Comparison of ENCODE assay signal across 30 cellular contexts in genomic region chr11:123011510-123011909, GRCh38. TPM values are rescaled to one million over a fixed set of nuclear protein-coding genes. Genes with fewer than 3 reads are reported as not detected.
"Had no signal": no experiment of that assay in that cellular context is flagged by ENCODE, and none has a peak within 500 bp of the region (broad histone marks: within the 10 kb centered on the region; RNA-seq: fewer than 3 reads in every experiment).

No MANE protein-coding gene starts in this region.

- H3K27ac ChIP-seq: ascending aorta, body of pancreas, SK-N-MC, VCaP had no signal

- H3K36me3 Mint-ChIP-seq: activated CD8-positive, alpha-beta memory T cell treated with anti-CD3 and anti-CD28 coated beads, Interleukin-2, amount 10 ng/mL, durations not matched to agents 7 days and 5 days; activated naive CD4-positive, alpha-beta T cell treated with anti-CD3 and anti-CD28 coated beads, Interleukin-2, amount 50 U/mL, for 72 hours had no signal

- DNase-seq: activated CD4-positive, alpha-beta T cell treated with anti-CD3 and anti-CD28 coated beads for 4 hours; activated CD4-positive, alpha-beta T cell treated with anti-CD3 and anti-CD28 coated beads, Interleukin-2, amount 50 U/mL, for 48 hours; activated CD8-positive, alpha-beta memory T cell treated with anti-CD3 and anti-CD28 coated beads, Interleukin-2, amount 10 ng/mL, durations not matched to agents 7 days and 5 days; activated effector memory CD4-positive, alpha-beta T cell treated with Interleukin-2 at 50 U/mL for 16 hours; activated naive CD4-positive, alpha-beta T cell treated with Interleukin-2 at 50 U/mL for 16 hours; activated naive CD8-positive, alpha-beta T cell treated with anti-CD3 and anti-CD28 coated beads, Interleukin-2, amount 50 U/mL, for 24 hours; activated T-cell treated with anti-CD3 and anti-CD28 coated beads, Interleukin-2, amount 50 U/mL, for 24 hours; amniotic stem cell; body of pancreas; Kasumi-1; KBM-7; NCI-H1105 treated with DMSO at 0.1 percent for 48 hours; NCI-H1436 treated with DMSO at 0.1 percent for 48 hours; NCI-H187 treated with DMSO at 0.1 percent for 48 hours; NCI-H446 treated with DMSO at 0.1 percent for 48 hours; NCI-H524 treated with DMSO at 0.1 percent for 48 hours; NCI-H82; RPMI8226; T-helper 1 cell had no signal

- H3K4me1 Mint-ChIP-seq: activated CD8-positive, alpha-beta memory T cell treated with anti-CD3 and anti-CD28 coated beads, Interleukin-2, amount 10 ng/mL, durations not matched to agents 7 days and 5 days; activated naive CD8-positive, alpha-beta T cell treated with anti-CD3 and anti-CD28 coated beads, Interleukin-2, amount 50 U/mL, for 24 hours; central memory CD8-positive, alpha-beta T cell had no signal

- H3K27me3 ChIP-seq: ascending aorta, body of pancreas had no signal

- ATAC-seq: activated CD4-positive, CD25-positive, alpha-beta regulatory T cell treated with anti-CD3 and anti-CD28 coated beads, Interleukin-2, amount 50 U/mL, for 24 hours; activated CD8-positive, alpha-beta memory T cell treated with anti-CD3 and anti-CD28 coated beads, Interleukin-2, amount 10 ng/mL, durations not matched to agents 7 days and 5 days; activated naive CD4-positive, alpha-beta T cell treated with anti-CD3 and anti-CD28 coated beads, Interleukin-2, amount 50 U/mL, for 72 hours; activated naive CD8-positive, alpha-beta T cell treated with anti-CD3 and anti-CD28 coated beads, Interleukin-2, amount 50 U/mL, for 24 hours; body of pancreas; Right ventricle myocardium inferior had no signal

- FAIRE-seq: bronchial epithelial cell had no signal

- H3K4me3 Mint-ChIP-seq: activated CD8-positive, alpha-beta memory T cell treated with anti-CD3 and anti-CD28 coated beads, Interleukin-2, amount 10 ng/mL, durations not matched to agents 7 days and 5 days; activated naive CD8-positive, alpha-beta T cell treated with anti-CD3 and anti-CD28 coated beads, Interleukin-2, amount 50 U/mL, for 24 hours; activated T-cell treated with anti-CD3 and anti-CD28 coated beads, Interleukin-2, amount 50 U/mL, for 24 hours; activated T-helper 1 cell treated with anti-CD3 and anti-CD28 coated beads, Interleukin-12 subunit alpha, Interleukin-12 subunit beta, Interleukin-2, Interleukin-4 antibody, amounts not matched to agents 30 ng/mL and 10 ng/mL and 1 ng/mL, durations not matched to agents 14 hours and 24 hours and 36 hours; central memory CD8-positive, alpha-beta T cell had no signal

- H3K4me1 ChIP-seq: ascending aorta, body of pancreas had no signal

- H3K36me3 ChIP-seq: ascending aorta had no signal

- H3K27me3 Mint-ChIP-seq: activated naive CD8-positive, alpha-beta T cell treated with anti-CD3 and anti-CD28 coated beads, Interleukin-2, amount 50 U/mL, for 24 hours had no signal

- H3K4me3 ChIP-seq: ascending aorta, body of pancreas, SK-N-MC had no signal

- H3K9me3 Mint-ChIP-seq: activated naive CD4-positive, alpha-beta T cell treated with anti-CD3 and anti-CD28 coated beads, Interleukin-2, amount 50 U/mL, for 72 hours; activated naive CD8-positive, alpha-beta T cell treated with anti-CD3 and anti-CD28 coated beads, Interleukin-2, amount 50 U/mL, for 24 hours; activated T-cell treated with anti-CD3 and anti-CD28 coated beads, Interleukin-2, amount 50 U/mL, for 24 hours; activated T-helper 1 cell treated with anti-CD3 and anti-CD28 coated beads, Interleukin-12 subunit alpha, Interleukin-12 subunit beta, Interleukin-2, Interleukin-4 antibody, amounts not matched to agents 30 ng/mL and 10 ng/mL and 1 ng/mL, durations not matched to agents 14 hours and 24 hours and 36 hours; central memory CD8-positive, alpha-beta T cell had no signal

- H3K9me3 ChIP-seq: ascending aorta, body of pancreas had no signal

- H3K27ac Mint-ChIP-seq: activated CD8-positive, alpha-beta memory T cell treated with anti-CD3 and anti-CD28 coated beads, Interleukin-2, amount 10 ng/mL, durations not matched to agents 7 days and 5 days; activated naive CD4-positive, alpha-beta T cell treated with anti-CD3 and anti-CD28 coated beads, Interleukin-2, amount 50 U/mL, for 72 hours; activated naive CD8-positive, alpha-beta T cell treated with anti-CD3 and anti-CD28 coated beads, Interleukin-2, amount 50 U/mL, for 24 hours; activated T-cell treated with anti-CD3 and anti-CD28 coated beads, Interleukin-2, amount 50 U/mL, for 24 hours; activated T-helper 1 cell treated with anti-CD3 and anti-CD28 coated beads, Interleukin-12 subunit alpha, Interleukin-12 subunit beta, Interleukin-2, Interleukin-4 antibody, amounts not matched to agents 30 ng/mL and 10 ng/mL and 1 ng/mL, durations not matched to agents 14 hours and 24 hours and 36 hours had no signal

RNA-seq across cellular contexts. Expression of gene BSX, which starts 29.9 kb away (rescaled TPM):
- total RNA-seq: activated CD8-positive, alpha-beta memory T cell treated with anti-CD3 and anti-CD28 coated beads, Interleukin-2, amount 10 ng/mL, durations not matched to agents 7 days and 5 days; activated naive CD4-positive, alpha-beta T cell treated with anti-CD3 and anti-CD28 coated beads, Interleukin-2, amount 50 U/mL, for 72 hours; activated T-helper 1 cell treated with anti-CD3 and anti-CD28 coated beads, Interleukin-12 subunit alpha, Interleukin-12 subunit beta, Interleukin-2, Interleukin-4 antibody, amounts not matched to agents 30 ng/mL and 10 ng/mL and 1 ng/mL, durations not matched to agents 14 hours and 24 hours and 36 hours; ascending aorta; body of pancreas; bronchial epithelial cell; OCI-LY7; Right ventricle myocardium inferior; T-helper 2 cell treated with Interferon-gamma antibody and Interleukin-4, amounts not matched to agents 100 ng/mL and 5 ng/mL, for 36 hours had no signal
